In the genomic region with DNA sequence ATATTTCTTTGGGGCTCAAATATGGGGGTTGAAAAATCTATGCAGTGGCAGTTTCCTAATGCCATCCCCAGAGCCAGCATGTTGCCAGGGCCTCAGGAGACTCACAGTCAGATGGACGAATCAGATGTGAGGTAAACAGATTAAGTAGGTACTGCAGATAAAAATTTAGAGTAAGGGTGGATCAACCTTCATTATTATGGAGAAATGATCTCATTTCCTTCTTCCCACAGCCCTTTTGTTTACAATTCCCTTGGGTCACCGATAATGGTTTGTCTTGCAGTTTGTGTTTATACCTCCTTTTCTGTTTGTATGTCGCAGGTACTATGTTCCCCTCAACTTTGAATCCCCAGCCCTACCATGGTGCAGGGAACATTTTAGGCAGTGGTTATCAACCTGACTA, we compare ENCODE assay signal across 20 cellular contexts. TPM values are rescaled to one million over a fixed set of nuclear protein-coding genes. Genes with fewer than 3 reads are reported as not detected.
A peak's percentile ranks its signal among the peaks of the same experiment; 100 is the strongest.
DNase-seq lines count a peak whose midpoint lies in the region; ATAC-seq lines count a peak whose summit lies in the region.
"Had no signal": no experiment of that assay in that cellular context is flagged by ENCODE, and none has a peak within 500 bp of the region (broad histone marks: within the 10 kb centered on the region; RNA-seq: fewer than 3 reads in every experiment).

No MANE protein-coding gene starts in this region.

- H3K4me3 ChIP-seq in right cardiac atrium (ENCODE audit: low read length): no peak overlapping the region
- H3K4me3 ChIP-seq: A549, esophagus muscularis mucosa, left ventricle myocardium inferior, mucosa of descending colon had no signal

- no peaks in the 10 kb centered on the region for H3K27me3 ChIP-seq in right cardiac atrium (ENCODE audit: control insufficient read depth, insufficient read depth)
- H3K27me3 ChIP-seq: brain microvascular endothelial cell, esophagus muscularis mucosa had no signal

- WGBS in right cardiac atrium: 73% methylated on average over 3 of the region's 3 CpGs

- ATAC-seq in HG02973 (IDR thresholded peaks at IDR 0.05; ENCODE audit: unreplicated experiment): no peak
- no peak for ATAC-seq in right cardiac atrium
- ATAC-seq: A549; activated T-cell treated with anti-CD3 and anti-CD28 coated beads, Interleukin-2, amount 50 U/mL, for 72 hours; mucosa of descending colon; stimulated activated effector memory CD8-positive, alpha-beta T cell treated with anti-CD3 and anti-CD28 coated beads, Interleukin-12 subunit alpha, Interleukin-12 subunit beta, amount 100 ng/mL, for 72 hours had no signal

- H3K4me1 ChIP-seq in right cardiac atrium (ENCODE audit: control insufficient read depth, insufficient read depth, low read length): no peaks in the 10 kb centered on the region
- H3K4me1 ChIP-seq: A549, esophagus muscularis mucosa, left ventricle myocardium inferior had no signal

- intact Hi-C loops in right cardiac atrium (cut with DNase I): no loop called here

- DNase-seq in NCI-H2171 treated with DMSO at 0.1 percent for 48 hours (lab: John Stamatoyannopoulos, UW) (peak; percentile 8), NCI-H2171 (lab: John Stamatoyannopoulos, UW) (no peak), NCI-H146 (lab: John Stamatoyannopoulos, UW) (peak; percentile 43), amniotic epithelial cell (ENCODE audit: low read depth) (peak; percentile 39), HUDEP-2 (lab: John Stamatoyannopoulos, UW; ENCODE audit: unreplicated experiment in 76 of 76) (no peak), right cardiac atrium (no peak), C1 segment of cervical spinal cord (lab: John Stamatoyannopoulos, UW) (no peak)
- DNase-seq: activated naive CD8-positive, alpha-beta T cell treated with anti-CD3 and anti-CD28 coated beads, Interleukin-2, amount 10 ng/mL, durations not matched to agents 7 days and 5 days; activated T-cell treated with anti-CD3 and anti-CD28 coated beads, Interleukin-2, amount 50 U/mL, for 72 hours; brain microvascular endothelial cell; glutamatergic neuron; left ventricle myocardium inferior; mucosa of descending colon; NCI-H1105 treated with DMSO at 0.1 percent for 48 hours; WERI-Rb-1 had no signal

- H3K27ac ChIP-seq in right cardiac atrium (ENCODE audit: low read length): no peak overlapping the region
- H3K27ac ChIP-seq: A549, brain microvascular endothelial cell, esophagus muscularis mucosa, KMS-11, left ventricle myocardium inferior, WERI-Rb-1 had no signal

- H3K9me3 ChIP-seq in right cardiac atrium (ENCODE audit: control insufficient read depth, low read length): no peaks in the 10 kb centered on the region
- H3K9me3 ChIP-seq: A549, esophagus muscularis mucosa, left ventricle myocardium inferior, mucosa of descending colon had no signal

RNA-seq across cellular contexts. Expression of a gene that starts 20.0 kb away (rescaled TPM):
- total RNA-seq in right cardiac atrium: under 1 TPM; 0.29 to 0.46 (median 0.37) TPM
- polyA plus RNA-seq in right cardiac atrium: 0.09 TPM

Comparison
In these comparisons a context has a peak if more than half of its experiments do, and no peak if none do; other contexts are left out.
1. DNase-seq: peak in NCI-H2171 treated with DMSO at 0.1 percent for 48 hours (single experiment), NCI-H146 (single experiment) and amniotic epithelial cell (single experiment); none in NCI-H2171 (single experiment), HUDEP-2 (0 of 76), right cardiac atrium (0 of 3) and C1 segment of cervical spinal cord (0 of 14).